In the genomic region with DNA sequence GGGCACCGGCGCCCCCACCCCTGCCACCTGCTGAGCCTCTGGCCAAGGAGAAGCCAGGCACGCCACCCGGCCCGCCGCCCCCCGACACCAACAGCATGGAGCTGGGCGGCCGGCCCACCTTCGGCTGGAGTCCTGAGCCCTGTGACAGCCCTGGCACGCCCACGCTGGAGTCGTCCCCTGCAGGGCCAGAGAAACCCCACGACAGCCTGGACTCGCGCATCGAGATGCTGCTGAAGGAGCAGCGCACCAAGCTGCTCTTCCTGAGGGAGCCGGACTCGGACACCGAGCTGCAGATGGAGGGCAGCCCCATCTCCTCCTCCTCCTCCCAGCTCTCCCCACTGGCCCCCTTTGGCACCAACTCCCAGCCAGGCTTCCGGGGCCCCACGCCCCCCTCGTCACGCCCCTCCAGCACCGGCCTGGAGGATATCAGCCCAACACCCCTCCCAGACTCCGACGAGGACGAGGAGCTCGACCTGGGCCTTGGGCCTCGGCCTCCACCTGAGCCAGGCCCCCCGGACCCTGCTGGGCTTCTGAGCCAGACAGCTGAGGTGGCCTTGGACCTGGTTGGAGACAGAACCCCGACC, we compare ENCODE assay signal across 2 cellular contexts.
TF ChIP-seq lines count a peak whose summit lies in the region.

No MANE protein-coding gene starts in this region.

TF ChIP-seq in IMR-90, 13 proteins besides CTCF, POLR2A, EP300 and RAD21:
- TF ChIP-seq, protein P1, sequence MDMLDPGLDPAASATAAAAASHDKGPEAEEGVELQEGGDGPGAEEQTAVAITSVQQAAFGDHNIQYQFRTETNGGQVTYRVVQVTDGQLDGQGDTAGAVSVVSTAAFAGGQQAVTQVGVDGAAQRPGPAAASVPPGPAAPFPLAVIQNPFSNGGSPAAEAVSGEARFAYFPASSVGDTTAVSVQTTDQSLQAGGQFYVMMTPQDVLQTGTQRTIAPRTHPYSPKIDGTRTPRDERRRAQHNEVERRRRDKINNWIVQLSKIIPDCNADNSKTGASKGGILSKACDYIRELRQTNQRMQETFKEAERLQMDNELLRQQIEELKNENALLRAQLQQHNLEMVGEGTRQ (IDR thresholded peaks at IDR 0.05; ENCODE audit: low read depth, low read length) = no peak
- TF ChIP-seq NFE2L2 (IDR thresholded peaks at IDR 0.05; ENCODE audit: low read depth, low read length) = no peak
- no peak for TF ChIP-seq MXI1 (IDR thresholded peaks at IDR 0.05; ENCODE audit: borderline replicate concordance, low read depth, low read length)
- no peak for TF ChIP-seq CHD1 (IDR thresholded peaks at IDR 0.05; ENCODE audit: low read depth, low read length)
- TF ChIP-seq BHLHE40 (IDR thresholded peaks at IDR 0.05; ENCODE audit: low read depth, low read length) = no peak
- TF ChIP-seq RFX5 (IDR thresholded peaks at IDR 0.05; ENCODE audit: low read depth, low read length) = no peak
- TF ChIP-seq FOS (IDR thresholded peaks at IDR 0.05; ENCODE audit: low read depth, low read length) = no peak

TF ChIP-seq in K562, 482 proteins besides CTCF, POLR2A, EP300 and RAD21:
- TF ChIP-seq ZNF445 (CRISPR knock-in tag; IDR thresholded peaks at IDR 0.05; ENCODE audit: low read depth) (no peak), MEF2A (IDR thresholded peaks at IDR 0.05; ENCODE audit: control insufficient read depth, low read depth, low read length) (no peak), FIP1L1 (IDR thresholded peaks at IDR 0.05; ENCODE audit: low read depth, low read length, poor library complexity, severe bottlenecking) (peak; percentile 24), ARID2 (IDR thresholded peaks at IDR 0.05) (no peak), RBFOX2 (IDR thresholded peaks at IDR 0.05; ENCODE audit: low read depth, low read length) (peak; percentile 62), POLR2G (IDR thresholded peaks at IDR 0.05; ENCODE audit: low read depth, low read length) (peak; percentile 62), NR3C1 (CRISPR knock-in tag; IDR thresholded peaks at IDR 0.05) (no peak), MAFG (tag; conservative IDR thresholded peaks at IDR 0.05) (no peak), RBM22 (IDR thresholded peaks at IDR 0.05; ENCODE audit: low read depth, low read length, poor library complexity, severe bottlenecking) (peak; percentile 9), HNRNPL (IDR thresholded peaks at IDR 0.05; ENCODE audit: low read depth, low read length) (0 out of 2 replicates have a peak, but pooled peaks have one; percentile 7)
